1 cellular context compared by ENCODE assay signal in genomic region chr11:57713849-57714248, GRCh38.
TF ChIP-seq lines count a peak whose summit lies in the region.

No MANE protein-coding gene starts in this region.

TF ChIP-seq in GM12878, 131 proteins besides CTCF, POLR2A, EP300 and RAD21:
- TF ChIP-seq SREBF1 (IDR thresholded peaks at IDR 0.05; ENCODE audit: low read length) (no peak), RCOR1 (conservative IDR thresholded peaks at IDR 0.05; ENCODE audit: low read depth, low read length) (no peak), ZNF592 (IDR thresholded peaks at IDR 0.05) (no peak), USF2 (IDR thresholded peaks at IDR 0.05; ENCODE audit: borderline replicate concordance, low read depth, low read length) (no peak), SMAD5 (IDR thresholded peaks at IDR 0.05; ENCODE audit: low read depth) (no peak), SIX5 (IDR thresholded peaks at IDR 0.05; ENCODE audit: low read depth, low read length, severe bottlenecking) (no peak), ATF3 (IDR thresholded peaks at IDR 0.05; ENCODE audit: borderline replicate concordance, extremely low read depth, low read depth, low read length) (no peak), TCF7 (IDR thresholded peaks at IDR 0.05; ENCODE audit: borderline replicate concordance) (no peak), BACH1 (IDR thresholded peaks at IDR 0.05; ENCODE audit: borderline replicate concordance) (no peak)
